ENCODE assay signal across 35 cellular contexts in genomic region chr22:32240461-32240860, GRCh38. TPM values are rescaled to one million over a fixed set of nuclear protein-coding genes. Genes with fewer than 3 reads are reported as not detected.
"Had no signal": no experiment of that assay in that cellular context is flagged by ENCODE, and none has a peak within 500 bp of the region (broad histone marks: within the 10 kb centered on the region; RNA-seq: fewer than 3 reads in every experiment).

No MANE protein-coding gene starts in this region.

- H3K36me3 Mint-ChIP-seq: activated naive CD8-positive, alpha-beta T cell; T-cell had no signal

- ATAC-seq: activated CD4-positive, CD25-positive, alpha-beta regulatory T cell treated with anti-CD3 and anti-CD28 coated beads, Interleukin-2, amount 50 U/mL, for 24 hours; activated CD8-positive, alpha-beta T cell treated with anti-CD3 and anti-CD28 coated beads for 36 hours; activated T-cell treated with anti-CD3 and anti-CD28 coated beads, Interleukin-2, amount 50 U/mL, for 4 hours; activated T-helper 17 cell treated with anti-CD3 and anti-CD28 coated beads, Interleukin-2, amount 50 U/mL, for 72 hours; effector memory CD8-positive, alpha-beta T cell; heart left ventricle; T-cell had no signal

- H3K27ac ChIP-seq: ascending aorta, brain microvascular endothelial cell, esophagus squamous epithelium, heart left ventricle, WERI-Rb-1 had no signal

- DNase-seq: activated B cell treated with CpG ODN at 0.5 μM for 24 hours; activated CD4-positive, alpha-beta T cell treated with anti-CD3 and anti-CD28 coated beads for 48 hours; activated CD4-positive, alpha-beta T cell treated with anti-CD3 and anti-CD28 coated beads, Interleukin-2, amount 50 U/mL, for 1 hour; activated CD4-positive, alpha-beta T cell treated with anti-CD3 and anti-CD28 coated beads, Interleukin-2, amount 50 U/mL, for 48 hours; activated CD8-positive, alpha-beta memory T cell treated with anti-CD3 and anti-CD28 coated beads for 24 hours; activated CD8-positive, alpha-beta T cell treated with anti-CD3 and anti-CD28 coated beads for 36 hours; activated effector memory CD4-positive, alpha-beta T cell treated with Interleukin-2 at 50 U/mL for 16 hours; activated gamma-delta T cell treated with Interleukin-2 at 50 U/mL for 16 hours; activated naive CD4-positive, alpha-beta T cell treated with anti-CD3 and anti-CD28 coated beads, Interleukin-2, amount 50 U/mL, for 16 hours; activated naive CD4-positive, alpha-beta T cell treated with Interleukin-2 at 50 U/mL for 16 hours; activated T-cell treated with anti-CD3 and anti-CD28 coated beads, Interleukin-2, amount 50 U/mL, for 4 hours; caudate nucleus; cortex of kidney; dermis blood vessel endothelial cell; effector CD4-positive, alpha-beta T cell; effector memory CD8-positive, alpha-beta T cell; esophagus squamous epithelium; foreskin melanocyte; heart left ventricle; T-cell; T1000; WERI-Rb-1 had no signal

- H3K9me3 Mint-ChIP-seq: activated B cell treated with CpG ODN at 0.5 μM for 24 hours; activated CD8-positive, alpha-beta T cell treated with anti-CD3 and anti-CD28 coated beads for 36 hours; activated T-cell treated with anti-CD3 and anti-CD28 coated beads, Interleukin-2, amount 50 U/mL, for 4 hours; activated T-helper 17 cell treated with anti-CD3 and anti-CD28 coated beads, Interleukin-2, amount 50 U/mL, for 72 hours; effector memory CD8-positive, alpha-beta T cell; T-cell; T-helper 1 cell treated with Interleukin-12 subunit alpha and Interleukin-12 subunit beta and Interleukin-4 antibody, amounts not matched to agents 30 μg/mL and 1 μg/mL, for 36 hours; T-helper 2 cell treated with Interferon-gamma antibody and Interleukin-4, amounts not matched to agents 5 μg/mL and 100 μg/mL, for 36 hours had no signal

- FAIRE-seq: bronchial epithelial cell, colon had no signal

- H3K4me1 Mint-ChIP-seq: activated B cell treated with CpG ODN at 0.5 μM for 24 hours; activated T-helper 17 cell treated with anti-CD3 and anti-CD28 coated beads, Interleukin-2, amount 50 U/mL, for 72 hours; T-cell had no signal

- H3K4me3 ChIP-seq: ascending aorta, esophagus squamous epithelium, heart left ventricle had no signal

- H3K36me3 ChIP-seq: ascending aorta, brain microvascular endothelial cell, esophagus squamous epithelium, heart left ventricle, WERI-Rb-1 had no signal

- H3K4me1 ChIP-seq: ascending aorta, esophagus squamous epithelium, heart left ventricle had no signal

- H3K27ac Mint-ChIP-seq: activated B cell treated with CpG ODN at 0.5 μM for 24 hours; activated CD8-positive, alpha-beta T cell treated with anti-CD3 and anti-CD28 coated beads for 36 hours; activated naive CD8-positive, alpha-beta T cell; activated T-helper 17 cell treated with anti-CD3 and anti-CD28 coated beads, Interleukin-2, amount 50 U/mL, for 72 hours; effector memory CD8-positive, alpha-beta T cell; T-cell; T-helper 1 cell treated with Interleukin-12 subunit alpha and Interleukin-12 subunit beta and Interleukin-4 antibody, amounts not matched to agents 30 μg/mL and 1 μg/mL, for 36 hours; T-helper 2 cell treated with Interferon-gamma antibody and Interleukin-4, amounts not matched to agents 5 μg/mL and 100 μg/mL, for 36 hours had no signal

- H3K27me3 ChIP-seq: ascending aorta, brain microvascular endothelial cell had no signal

- H3K4me3 Mint-ChIP-seq: activated B cell treated with CpG ODN at 0.5 μM for 24 hours; activated CD8-positive, alpha-beta T cell treated with anti-CD3 and anti-CD28 coated beads for 36 hours; activated naive CD8-positive, alpha-beta T cell; activated T-cell treated with anti-CD3 and anti-CD28 coated beads, Interleukin-2, amount 50 U/mL, for 4 hours; activated T-helper 17 cell treated with anti-CD3 and anti-CD28 coated beads, Interleukin-2, amount 50 U/mL, for 72 hours; effector memory CD8-positive, alpha-beta T cell; T-cell; T-helper 1 cell treated with Interleukin-12 subunit alpha and Interleukin-12 subunit beta and Interleukin-4 antibody, amounts not matched to agents 30 μg/mL and 1 μg/mL, for 36 hours; T-helper 2 cell treated with Interferon-gamma antibody and Interleukin-4, amounts not matched to agents 5 μg/mL and 100 μg/mL, for 36 hours had no signal

- H3K9me3 ChIP-seq: ascending aorta, esophagus squamous epithelium, heart left ventricle had no signal

RNA-seq across cellular contexts. Expression of gene SLC5A4, which starts 14.7 kb away (rescaled TPM):
- total RNA-seq: activated B cell treated with CpG ODN at 0.5 μM for 24 hours; activated CD8-positive, alpha-beta T cell treated with anti-CD3 and anti-CD28 coated beads for 36 hours; activated T-cell treated with anti-CD3 and anti-CD28 coated beads, Interleukin-2, amount 50 U/mL, for 4 hours; activated T-helper 17 cell treated with anti-CD3 and anti-CD28 coated beads, Interleukin-2, amount 50 U/mL, for 72 hours; bronchial epithelial cell; chondrocyte; fibroblast of lung; fibroblast of villous mesenchyme; T-cell had no signal

RNA-seq across cellular contexts. Expression of gene RFPL2, which starts 35.6 kb away (rescaled TPM):
- total RNA-seq: activated B cell treated with CpG ODN at 0.5 μM for 24 hours; activated CD8-positive, alpha-beta T cell treated with anti-CD3 and anti-CD28 coated beads for 36 hours; activated T-cell treated with anti-CD3 and anti-CD28 coated beads, Interleukin-2, amount 50 U/mL, for 4 hours; ascending aorta; bronchial epithelial cell; chondrocyte; dermis blood vessel endothelial cell; esophagus squamous epithelium; fibroblast of lung; fibroblast of villous mesenchyme; heart left ventricle had no signal
- polyA plus RNA-seq: adipose tissue, fibroblast of lung, heart left ventricle had no signal
